ENCODE assay signal across 14 cellular contexts in the genomic region with DNA sequence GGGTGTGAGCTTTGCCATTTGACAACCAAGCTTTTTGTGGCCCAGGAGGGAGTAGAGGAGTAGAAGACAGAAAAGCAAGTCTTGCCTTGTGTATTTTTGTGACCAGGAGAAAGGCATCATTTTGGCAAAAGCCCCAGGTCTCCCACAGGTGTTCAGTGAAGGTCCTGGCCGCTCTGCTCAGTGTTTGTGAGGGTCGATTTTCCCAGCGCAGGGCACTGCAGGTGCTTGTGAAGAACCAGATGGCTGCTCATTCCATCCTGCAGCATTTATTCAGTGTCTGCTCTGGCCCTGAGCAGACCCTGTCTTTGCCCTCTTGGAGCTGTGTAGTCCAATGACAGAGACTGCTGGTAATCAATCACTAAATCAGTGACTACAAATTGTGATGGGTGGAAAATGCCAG.
"Had no signal": no experiment of that assay in that cellular context is flagged by ENCODE, and none has a peak within 500 bp of the region (broad histone marks: within the 10 kb centered on the region; RNA-seq: fewer than 3 reads in every experiment).

No MANE protein-coding gene starts in this region.

- H3K4me1 Mint-ChIP-seq: neural crest cell had no signal

- ATAC-seq: esophagus mucosa, mucosa of descending colon, natural killer cell, right cardiac atrium, upper lobe of right lung had no signal

- H3K27me3 Mint-ChIP-seq: stimulated activated naive CD8-positive, alpha-beta T cell treated with anti-CD3 and anti-CD28 coated beads, Interleukin-15, Interleukin-2, amounts not matched to agents 100 ng/mL and 50 ng/mL, for 24 hours had no signal

- DNase-seq: effector CD4-positive, alpha-beta T cell; heart right ventricle; hypothalamus; kidney glomerular epithelial cell; mucosa of descending colon; natural killer cell; posterior cingulate gyrus; right cardiac atrium; small intestine; stimulated activated CD4-positive, alpha-beta T cell treated with anti-CD3 and anti-CD28 coated beads, Interleukin-2, amount 100 ng/mL, for 48 hours; upper lobe of right lung had no signal

- H3K27ac Mint-ChIP-seq: natural killer cell; stimulated activated naive CD8-positive, alpha-beta T cell treated with anti-CD3 and anti-CD28 coated beads, Interleukin-15, Interleukin-2, amounts not matched to agents 100 ng/mL and 50 ng/mL, for 24 hours had no signal

- H3K9me3 Mint-ChIP-seq: natural killer cell; stimulated activated naive CD8-positive, alpha-beta T cell treated with anti-CD3 and anti-CD28 coated beads, Interleukin-15, Interleukin-2, amounts not matched to agents 100 ng/mL and 50 ng/mL, for 24 hours had no signal

- H3K36me3 Mint-ChIP-seq: natural killer cell had no signal

- H3K4me3 Mint-ChIP-seq: natural killer cell; neural crest cell; stimulated activated naive CD8-positive, alpha-beta T cell treated with anti-CD3 and anti-CD28 coated beads, Interleukin-15, Interleukin-2, amounts not matched to agents 100 ng/mL and 50 ng/mL, for 24 hours had no signal
